In the genomic region with DNA sequence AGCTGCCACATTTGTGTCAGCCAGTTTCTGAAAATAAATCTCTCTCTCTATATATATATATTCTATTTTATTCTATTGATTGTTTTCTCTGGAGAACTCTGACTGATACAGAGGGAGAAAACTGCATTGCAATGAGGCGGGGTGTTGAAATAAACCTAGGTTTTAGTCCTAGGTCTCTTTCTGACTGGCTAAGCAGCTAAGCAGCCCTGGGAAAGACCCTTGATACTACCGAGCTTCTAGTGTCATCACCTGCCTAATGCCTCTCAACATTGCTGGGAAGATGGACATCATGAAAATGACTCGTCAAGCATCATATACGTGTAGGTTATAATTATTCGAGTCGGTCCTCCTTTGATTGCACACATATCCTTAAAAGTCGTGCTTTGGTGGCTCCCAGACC, we compare ENCODE assay signal across 25 cellular contexts.
DNase-seq lines count a peak whose midpoint lies in the region; ATAC-seq and TF ChIP-seq lines count a peak whose summit lies in the region.
"Had no signal": no experiment of that assay in that cellular context is flagged by ENCODE, and none has a peak within 500 bp of the region (broad histone marks: within the 10 kb centered on the region; RNA-seq: fewer than 3 reads in every experiment).

No MANE protein-coding gene starts in this region.

- peaks cover 2% of the 10 kb centered on the region; the same call in 1 of the 3 replicates for H3K9me3 Mint-ChIP-seq in GM23338

- TF ChIP-seq POLR2A in esophagus muscularis mucosa (IDR thresholded peaks at IDR 0.05; ENCODE audit: low read depth), result no peak

- no peaks in the 10 kb centered on the region for H3K27me3 ChIP-seq in BLaER1 treated with 17β-estradiol and CSF1 and Interleukin-3, amounts not matched to agents 10 nM and 100 nM
- H3K27me3 ChIP-seq in GM23338 (ENCODE audit: insufficient read depth) (no peaks in the 10 kb centered on the region), esophagus muscularis mucosa (no peaks in the 10 kb centered on the region), right atrium auricular region (no peaks in the 10 kb centered on the region)

- no peaks in the 10 kb centered on the region for H3F3A ChIP-seq in GM23338 (replicated peaks; ENCODE audit: low read depth)

- TF ChIP-seq CTCF in GM23338 (conservative IDR thresholded peaks at IDR 0.05; ENCODE audit: low read depth in 2 of 2) (no peak), esophagus muscularis mucosa (IDR thresholded peaks at IDR 0.05) (no peak), right atrium auricular region (IDR thresholded peaks at IDR 0.05) (no peak), coronary artery (IDR thresholded peaks at IDR 0.05) (no peak)

- no peaks in the 10 kb centered on the region; the same call in 2 of the 3 replicates for H3K36me3 Mint-ChIP-seq in GM23338 (ENCODE audit: low read depth)
- H3K36me3 Mint-ChIP-seq: CD14-positive monocyte; CD4-positive, alpha-beta memory T cell; CD4-positive, CD25-positive, alpha-beta regulatory T cell had no signal

- no peaks in the 10 kb centered on the region for H3K36me3 ChIP-seq in BLaER1 treated with 17β-estradiol and CSF1 and Interleukin-3, amounts not matched to agents 10 nM and 100 nM
- no peaks in the 10 kb centered on the region for H3K36me3 ChIP-seq in GM23338 (ENCODE audit: insufficient read depth)
- no peaks in the 10 kb centered on the region for H3K36me3 ChIP-seq in esophagus muscularis mucosa
- H3K36me3 ChIP-seq in right atrium auricular region, result no peaks in the 10 kb centered on the region

- H3K4me1 ChIP-seq in BLaER1 treated with 17β-estradiol and CSF1 and Interleukin-3, amounts not matched to agents 10 nM and 100 nM, result peaks cover 6 to 15% (median 14%) of the 10 kb centered on the region in 10 experiments
- H3K4me1 ChIP-seq in GM23338 (ENCODE audit: insufficient read depth) (no peaks in the 10 kb centered on the region), esophagus muscularis mucosa (no peaks in the 10 kb centered on the region), right atrium auricular region (no peaks in the 10 kb centered on the region)
- H3K4me1 ChIP-seq: A549 had no signal

- no peak overlapping the region for H3K27ac Mint-ChIP-seq in GM23338
- H3K27ac Mint-ChIP-seq: B cell; CD4-positive, alpha-beta memory T cell; CD4-positive, CD25-positive, alpha-beta regulatory T cell; CD8-positive, alpha-beta memory T cell had no signal

- no peak overlapping the region for H3K27ac ChIP-seq in BLaER1 treated with 17β-estradiol and CSF1 and Interleukin-3, amounts not matched to agents 10 nM and 100 nM
- H3K27ac ChIP-seq in GM23338 (ENCODE audit: low read depth) (no peak overlapping the region), esophagus muscularis mucosa (replicated peaks in 1 of 4) (no peak overlapping the region), right atrium auricular region (no peak overlapping the region), coronary artery (no peak overlapping the region)
- H3K27ac ChIP-seq: 22Rv1, A549 had no signal

- DNase-seq in GM23338 (ENCODE audit: low spot score) (no peak), esophagus muscularis mucosa (ENCODE audit: extremely low spot score) (peak; percentile 77), left lobe of liver (ENCODE audit: low spot score) (no peak), right atrium auricular region (ENCODE audit: low spot score) (no peak), coronary artery (ENCODE audit: low spot score) (no peak)
- DNase-seq: AML-193; C1 segment of cervical spinal cord; CD4-positive, alpha-beta memory T cell; CD4-positive, CD25-positive, alpha-beta regulatory T cell; CD8-positive, alpha-beta memory T cell; COR-L47; DMS 273 treated with DMSO at 0.1 percent for 48 hours; DMS153; DMS53; DMS79; DND-41; EL; GDM1 had no signal

- H4K20me1 ChIP-seq in BLaER1 treated with 17β-estradiol and CSF1 and Interleukin-3, amounts not matched to agents 10 nM and 100 nM, result no peaks in the 10 kb centered on the region
- no peaks in the 10 kb centered on the region for H4K20me1 ChIP-seq in GM23338 (replicated peaks; ENCODE audit: insufficient read depth)

- no peaks in the 10 kb centered on the region for H3K9me2 ChIP-seq in GM23338 (ENCODE audit: insufficient read depth)

- no peak overlapping the region for H3K9ac ChIP-seq in BLaER1 treated with 17β-estradiol and CSF1 and Interleukin-3, amounts not matched to agents 10 nM and 100 nM

- no peaks in the 10 kb centered on the region for H3K79me2 ChIP-seq in GM23338 (replicated peaks; ENCODE audit: insufficient read depth)

- H3K9me3 ChIP-seq in BLaER1 treated with 17β-estradiol and CSF1 and Interleukin-3, amounts not matched to agents 10 nM and 100 nM (replicated peaks in 1 of 11), result peaks cover 0 to 5% (median 0%) of the 10 kb centered on the region in 11 experiments; a peak in 1 of 22 replicates
- H3K9me3 ChIP-seq in esophagus muscularis mucosa (no peaks in the 10 kb centered on the region), right atrium auricular region (no peaks in the 10 kb centered on the region)
- H3K9me3 ChIP-seq: A549 had no signal

- WGBS in esophagus muscularis mucosa, result 87% methylated on average over 7 of the region's 7 CpGs

- peak overlapping the region; percentile 80 for H2AFZ ChIP-seq in GM23338

- no peak for TF ChIP-seq EP300 in esophagus muscularis mucosa (IDR thresholded peaks at IDR 0.05)

- H3K4me1 Mint-ChIP-seq in GM23338, result peaks cover 8% of the 10 kb centered on the region
- H3K4me1 Mint-ChIP-seq: B cell; CD14-positive monocyte; CD4-positive, alpha-beta memory T cell; CD4-positive, CD25-positive, alpha-beta regulatory T cell; CD8-positive, alpha-beta memory T cell had no signal

- H3K4me3 Mint-ChIP-seq in GM23338, result no peak overlapping the region
- H3K4me3 Mint-ChIP-seq: B cell; CD14-positive monocyte; CD4-positive, alpha-beta memory T cell; CD4-positive, CD25-positive, alpha-beta regulatory T cell; CD8-positive, alpha-beta memory T cell had no signal

- H3K4me2 ChIP-seq in BLaER1 treated with 17β-estradiol and CSF1 and Interleukin-3, amounts not matched to agents 10 nM and 100 nM, result peak overlapping the region in 9 of 11 experiments; percentile 37 to 74 (median 55); a peak in 15 of 22 replicates
- H3K4me2 ChIP-seq in GM23338, result no peak overlapping the region
- H3K4me2 ChIP-seq: A549 had no signal

- H3K27me3 Mint-ChIP-seq in GM23338 (ENCODE audit: insufficient read depth, low read depth, poor library complexity), result peaks cover 2% of the 10 kb centered on the region
- H3K27me3 Mint-ChIP-seq: B cell; CD4-positive, alpha-beta memory T cell; CD4-positive, CD25-positive, alpha-beta regulatory T cell had no signal

- ATAC-seq in GM23338, result no peak
- ATAC-seq in HG02610 (IDR thresholded peaks at IDR 0.05; ENCODE audit: unreplicated experiment), result peak; percentile 41
- ATAC-seq in left lobe of liver, result no peak
- ATAC-seq: A549, GM12878 had no signal

- intact Hi-C loops in esophagus muscularis mucosa (cut with DNase I), result no loop called here

- H3K4me3 ChIP-seq in BLaER1 treated with 17β-estradiol and CSF1 and Interleukin-3, amounts not matched to agents 10 nM and 100 nM, result no peak overlapping the region
- H3K4me3 ChIP-seq in GM23338 (no peak overlapping the region), esophagus muscularis mucosa (no peak overlapping the region), right atrium auricular region (no peak overlapping the region), coronary artery (no peak overlapping the region)
- H3K4me3 ChIP-seq: A549, GM12878 had no signal

TF ChIP-seq in GM23338, 12 proteins besides CTCF, POLR2A, EP300 and RAD21 (continues in another document):
- TF ChIP-seq JUNB (IDR thresholded peaks at IDR 0.05; ENCODE audit: unreplicated experiment) (no peak), EZH2phosphoT487 (IDR thresholded peaks at IDR 0.05; ENCODE audit: unreplicated experiment) (no peak), EZH2 (IDR thresholded peaks at IDR 0.05; ENCODE audit: low read depth, unreplicated experiment) (no peak), NANOG (IDR thresholded peaks at IDR 0.05; ENCODE audit: borderline replicate concordance) (no peak)
- TF ChIP-seq, protein P1, sequence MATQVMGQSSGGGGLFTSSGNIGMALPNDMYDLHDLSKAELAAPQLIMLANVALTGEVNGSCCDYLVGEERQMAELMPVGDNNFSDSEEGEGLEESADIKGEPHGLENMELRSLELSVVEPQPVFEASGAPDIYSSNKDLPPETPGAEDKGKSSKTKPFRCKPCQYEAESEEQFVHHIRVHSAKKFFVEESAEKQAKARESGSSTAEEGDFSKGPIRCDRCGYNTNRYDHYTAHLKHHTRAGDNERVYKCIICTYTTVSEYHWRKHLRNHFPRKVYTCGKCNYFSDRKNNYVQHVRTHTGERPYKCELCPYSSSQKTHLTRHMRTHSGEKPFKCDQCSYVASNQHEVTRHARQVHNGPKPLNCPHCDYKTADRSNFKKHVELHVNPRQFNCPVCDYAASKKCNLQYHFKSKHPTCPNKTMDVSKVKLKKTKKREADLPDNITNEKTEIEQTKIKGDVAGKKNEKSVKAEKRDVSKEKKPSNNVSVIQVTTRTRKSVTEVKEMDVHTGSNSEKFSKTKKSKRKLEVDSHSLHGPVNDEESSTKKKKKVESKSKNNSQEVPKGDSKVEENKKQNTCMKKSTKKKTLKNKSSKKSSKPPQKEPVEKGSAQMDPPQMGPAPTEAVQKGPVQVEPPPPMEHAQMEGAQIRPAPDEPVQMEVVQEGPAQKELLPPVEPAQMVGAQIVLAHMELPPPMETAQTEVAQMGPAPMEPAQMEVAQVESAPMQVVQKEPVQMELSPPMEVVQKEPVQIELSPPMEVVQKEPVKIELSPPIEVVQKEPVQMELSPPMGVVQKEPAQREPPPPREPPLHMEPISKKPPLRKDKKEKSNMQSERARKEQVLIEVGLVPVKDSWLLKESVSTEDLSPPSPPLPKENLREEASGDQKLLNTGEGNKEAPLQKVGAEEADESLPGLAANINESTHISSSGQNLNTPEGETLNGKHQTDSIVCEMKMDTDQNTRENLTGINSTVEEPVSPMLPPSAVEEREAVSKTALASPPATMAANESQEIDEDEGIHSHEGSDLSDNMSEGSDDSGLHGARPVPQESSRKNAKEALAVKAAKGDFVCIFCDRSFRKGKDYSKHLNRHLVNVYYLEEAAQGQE (IDR thresholded peaks at IDR 0.05; ENCODE audit: unreplicated experiment), result no peak
- TF ChIP-seq, protein P2, sequence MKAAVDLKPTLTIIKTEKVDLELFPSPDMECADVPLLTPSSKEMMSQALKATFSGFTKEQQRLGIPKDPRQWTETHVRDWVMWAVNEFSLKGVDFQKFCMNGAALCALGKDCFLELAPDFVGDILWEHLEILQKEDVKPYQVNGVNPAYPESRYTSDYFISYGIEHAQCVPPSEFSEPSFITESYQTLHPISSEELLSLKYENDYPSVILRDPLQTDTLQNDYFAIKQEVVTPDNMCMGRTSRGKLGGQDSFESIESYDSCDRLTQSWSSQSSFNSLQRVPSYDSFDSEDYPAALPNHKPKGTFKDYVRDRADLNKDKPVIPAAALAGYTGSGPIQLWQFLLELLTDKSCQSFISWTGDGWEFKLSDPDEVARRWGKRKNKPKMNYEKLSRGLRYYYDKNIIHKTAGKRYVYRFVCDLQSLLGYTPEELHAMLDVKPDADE (IDR thresholded peaks at IDR 0.05), result no peak
